ENCODE assay signal across 9 cellular contexts in the genomic region with DNA sequence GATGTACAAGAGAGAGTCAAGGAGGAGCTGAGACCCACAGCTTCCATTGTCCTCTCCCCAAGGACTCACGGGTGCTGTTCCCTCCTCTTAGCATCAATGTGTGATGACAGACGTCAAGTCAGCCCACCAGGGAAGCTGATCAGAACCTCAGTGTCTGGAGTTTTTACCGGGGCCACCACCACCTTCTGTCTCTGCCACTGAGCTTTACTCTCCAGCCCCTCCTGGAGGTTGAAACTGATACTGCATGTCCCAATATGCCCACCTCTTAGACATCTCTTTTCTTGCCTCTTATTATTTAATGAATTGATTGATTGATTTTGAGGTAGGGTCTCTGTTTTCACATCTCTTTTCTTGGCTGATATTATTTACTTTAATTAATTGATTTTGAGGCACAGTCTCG. TPM values are rescaled to one million over a fixed set of nuclear protein-coding genes. Genes with fewer than 3 reads are reported as not detected.
DNase-seq lines count a peak whose midpoint lies in the region; ATAC-seq, FAIRE-seq and TF ChIP-seq lines count a peak whose summit lies in the region.
"Had no signal": no experiment of that assay in that cellular context is flagged by ENCODE, and none has a peak within 500 bp of the region (broad histone marks: within the 10 kb centered on the region; RNA-seq: fewer than 3 reads in every experiment).

No MANE protein-coding gene starts in this region.

- H3K4me1 ChIP-seq in kidney (ENCODE audit: control insufficient read depth in 1 of 2, insufficient read depth in 1 of 2, low read depth in 1 of 2, low read length in 2 of 2): no peaks in the 10 kb centered on the region

- H3K27me3 ChIP-seq in MG63: peaks cover 3% of the 10 kb centered on the region

- H3K36me3 Mint-ChIP-seq in T-helper 17 cell (ENCODE audit: low read depth): no peaks in the 10 kb centered on the region

- H3K4me3 ChIP-seq in MG63: no peak overlapping the region
- H3K4me3 ChIP-seq in kidney (ENCODE audit: low read length in 2 of 2): no peak overlapping the region

- ATAC-seq in Right ventricle myocardium inferior: peak; percentile 44
- ATAC-seq in Right ventricle myocardium superior (ENCODE audit: poor library complexity): no peak
- ATAC-seq in T-helper 17 cell: peak; percentile 65
- ATAC-seq in HG03460 (IDR thresholded peaks at IDR 0.05; ENCODE audit: unreplicated experiment): no peak

- H3K4me3 Mint-ChIP-seq in T-helper 17 cell: no peak overlapping the region

- no peak overlapping the region for H3K27ac ChIP-seq in kidney (ENCODE audit: low read depth in 2 of 2, low read length in 2 of 2)

- no peak overlapping the region for H3K27ac Mint-ChIP-seq in T-helper 17 cell

- H3K36me3 ChIP-seq in MG63 (no peaks in the 10 kb centered on the region), kidney (ENCODE audit: control insufficient read depth in 1 of 2, insufficient read depth in 2 of 2, low read length in 2 of 2) (no peaks in the 10 kb centered on the region)

- no peak overlapping the region for H3K9ac ChIP-seq in kidney (ENCODE audit: low read length in 2 of 2)

- FAIRE-seq in kidney (lab: Jason Lieb, UNC): no peak

- peaks cover under 1% of the 10 kb centered on the region; the same call in 1 of the 2 replicates for H3K9me3 ChIP-seq in MG63
- H3K9me3 ChIP-seq in T-helper 17 cell (ENCODE audit: control insufficient read depth, low read length, poor library complexity, severe bottlenecking): no peaks in the 10 kb centered on the region
- no peaks in the 10 kb centered on the region for H3K9me3 ChIP-seq in kidney (ENCODE audit: control insufficient read depth in 1 of 2, low read length in 2 of 2)

- no peaks in the 10 kb centered on the region for H3K27me3 Mint-ChIP-seq in T-helper 17 cell

- DNase-seq in Right ventricle myocardium inferior (ENCODE audit: missing footprints) (no peak), Right ventricle myocardium superior (no peak), MG63 (peak; percentile 54), T-helper 17 cell (peak; percentile 36 to 68 (median 59)), amniotic epithelial cell (ENCODE audit: low read depth) (peak; percentile 29), kidney (no peak)
- peak; percentile 41 to 71 (median 65) for DNase-seq in stimulated activated CD4-positive, alpha-beta T cell treated with anti-CD3 and anti-CD28 coated beads, TNF-alpha, amount 100 ng/mL, for 24 hours (ENCODE audit: low read depth in 3 of 3)
- DNase-seq: left cardiac atrium had no signal

- peak; percentile 68 for TF ChIP-seq CTCF in kidney (IDR thresholded peaks at IDR 0.05; ENCODE audit: borderline replicate concordance, extremely low read depth, insufficient read depth)

- H3K4me1 Mint-ChIP-seq in T-helper 17 cell: peaks cover 14% of the 10 kb centered on the region

- intact Hi-C loops in Right ventricle myocardium inferior (cut with DNase I): loop anchor here (2.0 kb wide), 1 partner anchor 126 kb away; no protein-coding TSS in a partner anchor
- intact Hi-C loops in Right ventricle myocardium superior (cut with DNase I): no loop called here
- intact Hi-C loops in kidney (cut with DNase I): no loop called here

RNA-seq across cellular contexts. Expression of gene AKAP17A, which starts 10.3 kb away (rescaled TPM):
- total RNA-seq in Right ventricle myocardium inferior (13.8 TPM), Right ventricle myocardium superior (12.4 TPM), T-helper 17 cell (100 to 1,000 TPM in 1 of 2 donors, 10 to 100 TPM in 1; 98.7 to 102 TPM), kidney (45.1 TPM)
- 63.5 and 73.3 TPM in 2 replicates for total RNA-seq in MG63 (2014; rRNA removed; shearing (Covaris generic); ENCODE audit: low replicate concordance)
- 19.6 TPM for polyA plus RNA-seq in kidney (ENCODE audit: insufficient read depth, low read depth, low replicate concordance)

RNA-seq across cellular contexts. Expression of gene ASMT, which starts 33.7 kb away (rescaled TPM):
- total RNA-seq in Right ventricle myocardium inferior: not detected
- total RNA-seq in Right ventricle myocardium superior: not detected
- total RNA-seq in MG63 (2014; rRNA removed; shearing (Covaris generic); ENCODE audit: low replicate concordance): not detected in 2 replicates
- total RNA-seq in T-helper 17 cell: under 1 TPM; 0.52 to 0.57 TPM
- total RNA-seq in kidney: 0.22 TPM
- polyA plus RNA-seq in kidney (ENCODE audit: insufficient read depth, low read depth, low replicate concordance): not detected

RNA-seq across cellular contexts. Expression of gene P2RY8, which starts 44.1 kb away (rescaled TPM):
- 1.9 TPM for total RNA-seq in Right ventricle myocardium inferior
- 1.6 TPM for total RNA-seq in Right ventricle myocardium superior
- not detected in 2 replicates for total RNA-seq in MG63 (2014; rRNA removed; shearing (Covaris generic); ENCODE audit: low replicate concordance)
- total RNA-seq in T-helper 17 cell: 100 to 1,000 TPM; 131 to 141 TPM
- 6.6 TPM for total RNA-seq in kidney
- 1.4 TPM for polyA plus RNA-seq in kidney (ENCODE audit: insufficient read depth, low read depth, low replicate concordance)

Comparison
In these comparisons a context has a peak if more than half of its experiments do, and no peak if none do; other contexts are left out.
1. ATAC-seq: peak in Right ventricle myocardium inferior (single experiment) and T-helper 17 cell (single experiment); none in Right ventricle myocardium superior (single experiment) and HG03460 (single experiment).
2. DNase-seq: peak in MG63 (single experiment), T-helper 17 cell (3 of 3), amniotic epithelial cell (single experiment) and stimulated activated CD4-positive, alpha-beta T cell treated with anti-CD3 and anti-CD28 coated beads, TNF-alpha, amount 100 ng/mL, for 24 hours (3 of 3); none in Right ventricle myocardium inferior (single experiment), Right ventricle myocardium superior (single experiment) and kidney (single experiment).
3. RNA of gene P2RY8, which starts 44.1 kb away (total RNA-seq): 131 to 141 TPM in T-helper 17 cell; 6.6 TPM in kidney (single experiment), 1.9 TPM in Right ventricle myocardium inferior (single experiment), 1.6 TPM in Right ventricle myocardium superior (single experiment) and not detected in MG63; every median in the first group is over 10 times any median in the second.